8 cellular contexts compared by ENCODE assay signal in genomic region chr14:88013750-88014349, GRCh38. TPM values are rescaled to one million over a fixed set of nuclear protein-coding genes. Genes with fewer than 3 reads are reported as not detected.
A peak's percentile ranks its signal among the peaks of the same experiment; 100 is the strongest.
DNase-seq lines count a peak whose midpoint lies in the region; ATAC-seq lines count a peak whose summit lies in the region.

No MANE protein-coding gene starts in this region.

- ATAC-seq in GM18867 (IDR thresholded peaks at IDR 0.05; ENCODE audit: unreplicated experiment) (peak; percentile 97), HG02981 (IDR thresholded peaks at IDR 0.05; ENCODE audit: unreplicated experiment) (peak; percentile 97), T-cell (replicated peaks in 1 of 4) (peak in 2 of 4 experiments; percentile 61)
- ATAC-seq in effector memory CD8-positive, alpha-beta T cell (replicated peaks), result peak; percentile 79

- DNase-seq in CD1c-positive myeloid dendritic cell (ENCODE audit: extremely low spot score) (peak; percentile 86), NCI-H1694 treated with DMSO at 0.1 percent for 48 hours (lab: John Stamatoyannopoulos, UW) (peak; percentile 88), T-cell (peak in 21 of 34 experiments; percentile 11 to 47 (median 31)), medulla oblongata (ENCODE audit: extremely low spot score) (peak; percentile 90), substantia nigra (lab: John Stamatoyannopoulos, UW) (peak in 45 of 49 donors; percentile 1 to 76 (median 46))
- DNase-seq in effector memory CD8-positive, alpha-beta T cell, result peak; percentile 40 to 44 (median 44)

- peak overlapping the region in 1 of 3 donors; percentile 28 for H3K4me3 Mint-ChIP-seq in T-cell
- H3K4me3 Mint-ChIP-seq in effector memory CD8-positive, alpha-beta T cell, result peak overlapping the region; percentile 45 to 60

- no peaks in the 10 kb centered on the region for H3K27me3 Mint-ChIP-seq in T-cell
- no peaks in the 10 kb centered on the region for H3K27me3 Mint-ChIP-seq in effector memory CD8-positive, alpha-beta T cell

- H3K27ac Mint-ChIP-seq in T-cell, result peak overlapping the region; percentile 45 to 57
- H3K27ac Mint-ChIP-seq in effector memory CD8-positive, alpha-beta T cell, result peak overlapping the region; percentile 85 to 99

- POLR2A ChIA-PET in T-cell (lab: Charles Lee), result interaction anchor here in 1 of 2 donors (1.0 kb wide), 1 partner anchor 19 kb away, joined by 3 read pairs; no protein-coding TSS in a partner anchor

- H3K27ac ChIP-seq in substantia nigra (ENCODE audit: low read depth, low read length, poor library complexity, severe bottlenecking), result no peak overlapping the region

- H3K4me1 Mint-ChIP-seq in T-cell, result peaks cover 49 to 81% (median 77%) of the 10 kb centered on the region in 3 donors
- H3K4me1 Mint-ChIP-seq in effector memory CD8-positive, alpha-beta T cell (ENCODE audit: low read depth in 2 of 2), result peaks cover 42 to 71% of the 10 kb centered on the region in 2 donors

- H3K9me3 Mint-ChIP-seq in T-cell, result no peaks in the 10 kb centered on the region
- no peaks in the 10 kb centered on the region for H3K9me3 Mint-ChIP-seq in effector memory CD8-positive, alpha-beta T cell

- H3K36me3 Mint-ChIP-seq in T-cell, result peaks cover 57% of the 10 kb centered on the region
- peaks cover 56% of the 10 kb centered on the region for H3K36me3 Mint-ChIP-seq in effector memory CD8-positive, alpha-beta T cell (ENCODE audit: insufficient read depth)

- CTCF ChIA-PET in T-cell (lab: Charles Lee), result interaction anchor here (0.5 to 2.3 kb wide), 5 partner anchors 16 to 427 kb away, joined by 3 to 16 read pairs (median 6); no protein-coding TSS in a partner anchor

RNA-seq across cellular contexts. Expression of gene GPR65, which starts 8.9 kb away (rescaled TPM):
- total RNA-seq in T-cell, result 10 to 100 TPM in 3 of 5 donors, 1 to 10 TPM in 2; 8.3 to 13.4 (median 10.9) TPM

RNA-seq across cellular contexts. Expression of gene GALC, which starts 20.9 kb away (rescaled TPM):
- 10 to 100 TPM; 17.2 to 20.5 (median 18.6) TPM for total RNA-seq in T-cell

Comparison
In these comparisons a context has a peak if more than half of its experiments do, and no peak if none do; other contexts are left out.
1. DNase-seq: peak in every context shown above with its lines; median percentile 90 in medulla oblongata; 88 in NCI-H1694 treated with DMSO at 0.1 percent for 48 hours; 86 in CD1c-positive myeloid dendritic cell; 46 in substantia nigra; 44 in effector memory CD8-positive, alpha-beta T cell; 31 in T-cell.